Comparison of ENCODE assay signal across 11 cellular contexts in the genomic region with DNA sequence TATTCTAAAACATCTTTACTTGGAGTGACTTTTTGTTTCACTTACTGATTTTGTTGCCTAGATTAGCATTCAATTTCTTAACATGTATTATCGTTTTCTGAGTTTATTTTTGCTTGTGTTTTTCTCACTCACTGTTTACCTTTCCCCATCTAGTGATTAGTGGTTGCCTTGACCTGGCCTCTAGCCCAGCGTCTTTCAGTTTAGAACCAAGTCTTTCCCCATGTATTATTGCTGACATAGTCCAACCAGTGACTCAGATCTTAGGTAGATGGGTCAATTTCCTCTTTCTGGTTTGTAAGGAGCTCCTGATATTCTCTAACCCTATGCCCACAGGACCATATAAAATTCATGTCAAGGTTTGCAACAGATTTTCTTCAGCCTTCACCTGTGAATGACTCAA.
A peak's percentile ranks its signal among the peaks of the same experiment; 100 is the strongest.
DNase-seq lines count a peak whose midpoint lies in the region; ATAC-seq and TF ChIP-seq lines count a peak whose summit lies in the region.
"Had no signal": no experiment of that assay in that cellular context is flagged by ENCODE, and none has a peak within 500 bp of the region (broad histone marks: within the 10 kb centered on the region; RNA-seq: fewer than 3 reads in every experiment).

No MANE protein-coding gene starts in this region.

- DNase-seq in DMS53 (lab: John Stamatoyannopoulos, UW) = peak; percentile 25
- peak; percentile 90 for DNase-seq in M059J (ENCODE audit: low read depth)
- DNase-seq in WTC11 (ENCODE audit: low spot score) = no peak
- peak; percentile 43 for DNase-seq in glomerular visceral epithelial cell (ENCODE audit: extremely low spot score)
- DNase-seq in glutamatergic neuron = no peak
- DNase-seq in activated CD4-positive, alpha-beta T cell treated with anti-CD3 and anti-CD28 coated beads for 48 hours = no peak
- DNase-seq in NCI-H2227 treated with DMSO at 0.1 percent for 48 hours (lab: John Stamatoyannopoulos, UW) = no peak
- DNase-seq in ureter (ENCODE audit: low spot score) = no peak
- DNase-seq: GDM1; stimulated activated naive CD4-positive, alpha-beta T cell had no signal

- CTCF ChIA-PET in WTC11 (lab: Charles Lee) = no interaction called here

- H3K27ac Mint-ChIP-seq in WTC11 (peak overlapping the region; percentile 2; the same call in 1 of the 2 replicates), glutamatergic neuron (ENCODE audit: unreplicated experiment) (no peak overlapping the region)
- H3K27ac Mint-ChIP-seq: progenitor cell of endocrine pancreas had no signal

- peaks cover 14% of the 10 kb centered on the region for H3K27me3 Mint-ChIP-seq in WTC11 (ENCODE audit: low read depth)
- H3K27me3 Mint-ChIP-seq in glutamatergic neuron (ENCODE audit: unreplicated experiment) = no peaks in the 10 kb centered on the region
- H3K27me3 Mint-ChIP-seq: progenitor cell of endocrine pancreas had no signal

- no peak for TF ChIP-seq CTCF in WTC11 (IDR thresholded peaks at IDR 0.05)
- TF ChIP-seq CTCF in glutamatergic neuron (IDR thresholded peaks at IDR 0.05; ENCODE audit: partially characterized antibody, unreplicated experiment) = no peak

- H3K9me3 Mint-ChIP-seq in WTC11 (peaks cover 9% of the 10 kb centered on the region), glutamatergic neuron (ENCODE audit: unreplicated experiment) (no peaks in the 10 kb centered on the region)

- POLR2A ChIA-PET in WTC11 (lab: Charles Lee) = no interaction called here

- H3K4me1 Mint-ChIP-seq in WTC11 = no peaks in the 10 kb centered on the region
- H3K4me1 Mint-ChIP-seq in glutamatergic neuron (ENCODE audit: low read depth, unreplicated experiment) = no peaks in the 10 kb centered on the region

- no peak for ATAC-seq in WTC11

- no peaks in the 10 kb centered on the region for H3K36me3 Mint-ChIP-seq in WTC11
- H3K36me3 Mint-ChIP-seq in glutamatergic neuron (ENCODE audit: unreplicated experiment) = no peaks in the 10 kb centered on the region

- no peak overlapping the region for H3K4me3 Mint-ChIP-seq in WTC11
- no peak overlapping the region for H3K4me3 Mint-ChIP-seq in glutamatergic neuron (ENCODE audit: unreplicated experiment)

TF ChIP-seq in WTC11, 78 proteins besides CTCF, POLR2A, EP300 and RAD21 (continues in another document):
- TF ChIP-seq CDX4 (CRISPR knock-in tag; IDR thresholded peaks at IDR 0.05; ENCODE audit: borderline replicate concordance) (no peak), NR2C2 (CRISPR knock-in tag; IDR thresholded peaks at IDR 0.05) (no peak), ZNF317 (CRISPR knock-in tag; IDR thresholded peaks at IDR 0.05; ENCODE audit: borderline replicate concordance, low read depth) (no peak), ZNF416 (CRISPR knock-in tag; IDR thresholded peaks at IDR 0.05) (no peak), MLX (CRISPR knock-in tag; IDR thresholded peaks at IDR 0.05) (no peak), SP1 (CRISPR knock-in tag; conservative IDR thresholded peaks at IDR 0.05) (no peak), ZSCAN18 (CRISPR knock-in tag; IDR thresholded peaks at IDR 0.05) (no peak), NR1H2 (CRISPR knock-in tag; IDR thresholded peaks at IDR 0.05) (no peak), ZNF138 (CRISPR knock-in tag; conservative IDR thresholded peaks at IDR 0.05) (no peak), AFF4 (CRISPR knock-in tag; IDR thresholded peaks at IDR 0.05; ENCODE audit: borderline replicate concordance) (no peak)
- TF ChIP-seq, protein P1, sequence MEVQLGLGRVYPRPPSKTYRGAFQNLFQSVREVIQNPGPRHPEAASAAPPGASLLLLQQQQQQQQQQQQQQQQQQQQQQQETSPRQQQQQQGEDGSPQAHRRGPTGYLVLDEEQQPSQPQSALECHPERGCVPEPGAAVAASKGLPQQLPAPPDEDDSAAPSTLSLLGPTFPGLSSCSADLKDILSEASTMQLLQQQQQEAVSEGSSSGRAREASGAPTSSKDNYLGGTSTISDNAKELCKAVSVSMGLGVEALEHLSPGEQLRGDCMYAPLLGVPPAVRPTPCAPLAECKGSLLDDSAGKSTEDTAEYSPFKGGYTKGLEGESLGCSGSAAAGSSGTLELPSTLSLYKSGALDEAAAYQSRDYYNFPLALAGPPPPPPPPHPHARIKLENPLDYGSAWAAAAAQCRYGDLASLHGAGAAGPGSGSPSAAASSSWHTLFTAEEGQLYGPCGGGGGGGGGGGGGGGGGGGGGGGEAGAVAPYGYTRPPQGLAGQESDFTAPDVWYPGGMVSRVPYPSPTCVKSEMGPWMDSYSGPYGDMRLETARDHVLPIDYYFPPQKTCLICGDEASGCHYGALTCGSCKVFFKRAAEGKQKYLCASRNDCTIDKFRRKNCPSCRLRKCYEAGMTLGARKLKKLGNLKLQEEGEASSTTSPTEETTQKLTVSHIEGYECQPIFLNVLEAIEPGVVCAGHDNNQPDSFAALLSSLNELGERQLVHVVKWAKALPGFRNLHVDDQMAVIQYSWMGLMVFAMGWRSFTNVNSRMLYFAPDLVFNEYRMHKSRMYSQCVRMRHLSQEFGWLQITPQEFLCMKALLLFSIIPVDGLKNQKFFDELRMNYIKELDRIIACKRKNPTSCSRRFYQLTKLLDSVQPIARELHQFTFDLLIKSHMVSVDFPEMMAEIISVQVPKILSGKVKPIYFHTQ (CRISPR knock-in tag; IDR thresholded peaks at IDR 0.05) = no peak
- TF ChIP-seq, protein P2, sequence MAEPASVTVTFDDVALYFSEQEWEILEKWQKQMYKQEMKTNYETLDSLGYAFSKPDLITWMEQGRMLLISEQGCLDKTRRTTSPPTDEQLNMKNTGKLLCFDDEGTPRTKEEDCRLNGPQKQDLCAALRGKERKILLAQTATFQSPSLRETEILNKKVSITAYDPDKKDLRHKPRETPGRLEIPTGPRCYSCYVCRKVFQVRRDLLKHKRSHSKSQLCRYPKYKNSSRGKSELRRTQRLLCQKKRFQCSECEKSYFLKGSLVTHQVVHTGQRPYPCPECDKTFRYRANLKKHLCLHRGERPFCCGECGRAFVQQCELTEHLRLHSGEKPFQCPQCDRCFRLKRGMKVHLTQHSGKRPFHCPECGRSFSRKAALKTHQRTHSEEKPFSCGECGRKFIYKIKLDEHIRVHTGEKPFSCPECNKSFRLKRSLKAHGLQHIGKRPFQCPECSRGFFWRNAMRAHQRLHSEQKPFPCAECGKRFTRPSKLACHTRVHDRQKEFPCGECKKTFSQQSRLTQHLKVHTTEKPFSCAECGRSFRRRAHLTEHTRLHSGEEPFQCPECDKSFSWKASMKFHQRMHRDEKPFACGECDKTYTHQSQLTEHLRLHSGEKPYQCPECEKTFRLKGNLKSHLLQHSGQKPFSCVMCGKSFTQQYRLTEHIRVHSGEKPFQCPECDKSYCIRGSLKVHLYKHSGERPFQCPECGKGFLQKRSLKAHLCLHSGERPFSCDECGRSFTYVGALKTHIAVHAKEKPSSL (CRISPR knock-in tag; conservative IDR thresholded peaks at IDR 0.05) = no peak

Comparison
In these comparisons a context has a peak if more than half of its experiments do, and no peak if none do; other contexts are left out.
1. DNase-seq: peak in DMS53 (single experiment), M059J (single experiment) and glomerular visceral epithelial cell (single experiment); none in WTC11 (single experiment), glutamatergic neuron (single experiment), activated CD4-positive, alpha-beta T cell treated with anti-CD3 and anti-CD28 coated beads for 48 hours (single experiment), NCI-H2227 treated with DMSO at 0.1 percent for 48 hours (single experiment) and ureter (single experiment).